2 cellular contexts compared by ENCODE assay signal in genomic region chr5:133047404-133047803, GRCh38.
TF ChIP-seq lines count a peak whose summit lies in the region.

No MANE protein-coding gene starts in this region.

TF ChIP-seq in HepG2, 621 proteins besides CTCF, POLR2A, EP300 and RAD21:
- TF ChIP-seq ZNF687 (CRISPR knock-in tag; IDR thresholded peaks at IDR 0.05) (peak; percentile 36), JUN (CRISPR knock-in tag; IDR thresholded peaks at IDR 0.05) (no peak), ZNF225 (CRISPR knock-in tag; IDR thresholded peaks at IDR 0.05) (0 out of 2 replicates have a peak, but pooled peaks have one; percentile 22)

TF ChIP-seq in HEK293T, 16 proteins besides CTCF, POLR2A, EP300 and RAD21:
- TF ChIP-seq HDGF (IDR thresholded peaks at IDR 0.05; ENCODE audit: borderline replicate concordance) (no peak), NFRKB (IDR thresholded peaks at IDR 0.05) (no peak), SP1 (IDR thresholded peaks at IDR 0.05) (no peak), CTBP1 (IDR thresholded peaks at IDR 0.05; ENCODE audit: borderline replicate concordance) (no peak), TARDBP (IDR thresholded peaks at IDR 0.05) (no peak), FOXA1 (IDR thresholded peaks at IDR 0.05) (no peak), ARNT (IDR thresholded peaks at IDR 0.05) (no peak), PKNOX1 (IDR thresholded peaks at IDR 0.05) (no peak), ELF4 (IDR thresholded peaks at IDR 0.05) (no peak), FOXK2 (IDR thresholded peaks at IDR 0.05) (no peak), LEF1 (IDR thresholded peaks at IDR 0.05; ENCODE audit: borderline replicate concordance) (no peak), L3MBTL2 (conservative IDR thresholded peaks at IDR 0.05) (no peak), ZNF384 (IDR thresholded peaks at IDR 0.05) (no peak), FOXM1 (IDR thresholded peaks at IDR 0.05; ENCODE audit: borderline replicate concordance) (no peak), BHLHE40 (IDR thresholded peaks at IDR 0.05; ENCODE audit: borderline replicate concordance) (no peak), SUZ12 (IDR thresholded peaks at IDR 0.05) (no peak)
